Comparison of ENCODE assay signal across 1 cellular context in genomic region chr19:4455742-4456565, GRCh38.
TF ChIP-seq lines count a peak whose summit lies in the region.

No MANE protein-coding gene starts in this region.

TF ChIP-seq in GM23338, 12 proteins besides CTCF, POLR2A, EP300 and RAD21 (continued from another document):
- TF ChIP-seq ZNF462 (CRISPR knock-in tag; IDR thresholded peaks at IDR 0.05) (no peak), ETS1 (IDR thresholded peaks at IDR 0.05) (no peak), JUNB (IDR thresholded peaks at IDR 0.05; ENCODE audit: unreplicated experiment) (no peak), ZNF114 (CRISPR knock-in tag; IDR thresholded peaks at IDR 0.05) (no peak), REST (IDR thresholded peaks at IDR 0.05; ENCODE audit: unreplicated experiment) (no peak), EZH2 (IDR thresholded peaks at IDR 0.05; ENCODE audit: low read depth, unreplicated experiment) (no peak), POLR2AphosphoS5 (IDR thresholded peaks at IDR 0.05; ENCODE audit: low read depth) (no peak)
TF ChIP-seq in GM23338: peak in this region for 0.
